22 cellular contexts compared by ENCODE assay signal in genomic region chr22:19681863-19682245, GRCh38.
"Had no signal": no experiment of that assay in that cellular context is flagged by ENCODE, and none has a peak within 500 bp of the region (broad histone marks: within the 10 kb centered on the region; RNA-seq: fewer than 3 reads in every experiment).

No MANE protein-coding gene starts in this region.

- H3K27me3 ChIP-seq: Peyer's patch, SJCRH30 had no signal

- H3K4me1 ChIP-seq: Peyer's patch, SJCRH30 had no signal

- H3K27ac ChIP-seq: PC-9, Peyer's patch, SJCRH30 had no signal

- H3K9me3 ChIP-seq: Peyer's patch had no signal

- H3K4me3 ChIP-seq: MG63, PC-9, Peyer's patch, SJCRH30 had no signal

- DNase-seq: Karpas-422; KG1; MG63; NCI-H1092; NCI-H1105 treated with DMSO at 0.1 percent for 48 hours; NCI-H1417 treated with DMSO at 0.1 percent for 48 hours; NCI-H146; NCI-H1694 treated with DMSO at 0.1 percent for 48 hours; NCI-H1930; NCI-H2081; NCI-H2107; NCI-H2171; NCI-H226; NCI-H446; NCI-H510A; NCI-H524 treated with DMSO at 0.1 percent for 48 hours; NCI-H774; NK-92 treated with Interleukin-12 subunit alpha and Interleukin-12 subunit beta, amount 100 ng/mL, for 24 hours; PC-9; Peyer's patch; SHP77 treated with DMSO at 0.1 percent for 48 hours; SJCRH30 had no signal

- H3K36me3 ChIP-seq: MG63, Peyer's patch, SJCRH30 had no signal
